In genomic region chr19:44447864-44448674, GRCh38 we compare ENCODE assay signal across 8 cellular contexts. TPM values are rescaled to one million over a fixed set of nuclear protein-coding genes. Genes with fewer than 3 reads are reported as not detected.
DNase-seq lines count a peak whose midpoint lies in the region; ATAC-seq and TF ChIP-seq lines count a peak whose summit lies in the region.

Gene ZNF229, minus strand, starts transcription at chr19:44448472. Its CDS starts 5,625 bp downstream, at chr19:44442847.

- TF ChIP-seq EP300 in esophagus muscularis mucosa (IDR thresholded peaks at IDR 0.05): no peak

- H3K27ac Mint-ChIP-seq in activated T-cell treated with anti-CD3 and anti-CD28 coated beads, Interleukin-2, amount 50 U/mL, for 24 hours: peak within 1 kb of the TSS; percentile 31

- H3K4me1 Mint-ChIP-seq in activated T-cell treated with anti-CD3 and anti-CD28 coated beads, Interleukin-2, amount 50 U/mL, for 24 hours (ENCODE audit: low read depth): peaks cover 11% of the 10 kb centered on the region

- peaks cover 0 to 79% (median 47%) of the 10 kb centered on the region in 4 donors for H3K9me3 ChIP-seq in esophagus muscularis mucosa

- no peak for TF ChIP-seq CTCF in GM13976 (IDR thresholded peaks at IDR 0.05; ENCODE audit: borderline replicate concordance, control extremely low read depth, extremely low read depth, insufficient read depth, missing control alignments)
- peak in 1 of 3 experiments; percentile 10 for TF ChIP-seq CTCF in esophagus muscularis mucosa (IDR thresholded peaks at IDR 0.05)

- peaks cover 8 to 17% (median 12%) of the 10 kb centered on the region in 4 donors for H3K4me1 ChIP-seq in esophagus muscularis mucosa

- H3K4me3 ChIP-seq in esophagus muscularis mucosa: peak within 1 kb of the TSS; percentile 57 to 68 (median 67)

- H3K36me3 Mint-ChIP-seq in activated T-cell treated with anti-CD3 and anti-CD28 coated beads, Interleukin-2, amount 50 U/mL, for 24 hours (ENCODE audit: low read depth): peaks cover 80% of the 10 kb centered on the region

- peak within 1 kb of the TSS in 2 of 4 donors; percentile 43 to 62 for H3K27ac ChIP-seq in esophagus muscularis mucosa (replicated peaks in 1 of 4)

- ATAC-seq in GM18907 (IDR thresholded peaks at IDR 0.05; ENCODE audit: unreplicated experiment) (no peak), HG03175 (IDR thresholded peaks at IDR 0.05; ENCODE audit: unreplicated experiment) (no peak)

- peak within 1 kb of the TSS; percentile 79 for H3K4me3 Mint-ChIP-seq in activated T-cell treated with anti-CD3 and anti-CD28 coated beads, Interleukin-2, amount 50 U/mL, for 24 hours

- peaks cover 0 to 7% (median 0%) of the 10 kb centered on the region in 4 donors for H3K27me3 ChIP-seq in esophagus muscularis mucosa

- in situ Hi-C loops in GM13976 (cut with MboI; ENCODE audit: low sequenced_read_pairs, unreplicated experiment): no loop called here

- H3K36me3 ChIP-seq in esophagus muscularis mucosa: peaks cover 16 to 36% (median 27%) of the 10 kb centered on the region in 4 donors

- DNase-seq in GM13976 (ENCODE audit: low spot score) (peak; percentile 51), NCI-H748 treated with DMSO at 0.1 percent for 48 hours (lab: John Stamatoyannopoulos, UW) (peak; percentile 94), esophagus muscularis mucosa (ENCODE audit: extremely low spot score) (peak; percentile 93), mucosa of gallbladder (ENCODE audit: low spot score) (peak; percentile 92)
- peak; percentile 75 for DNase-seq in activated T-cell treated with anti-CD3 and anti-CD28 coated beads, Interleukin-2, amount 50 U/mL, for 24 hours
- peak; percentile 61 to 64 for DNase-seq in stimulated activated CD8-positive, alpha-beta memory T cell treated with anti-CD3 and anti-CD28 coated beads, Interleukin-15, amount 100 ng/mL, for 48 hours (ENCODE audit: low read depth in 2 of 2)

- TF ChIP-seq POLR2A in esophagus muscularis mucosa (IDR thresholded peaks at IDR 0.05; ENCODE audit: low read depth): no peak

- peaks cover 4% of the 10 kb centered on the region for H3K27me3 Mint-ChIP-seq in activated T-cell treated with anti-CD3 and anti-CD28 coated beads, Interleukin-2, amount 50 U/mL, for 24 hours

- peaks cover 82% of the 10 kb centered on the region for H3K9me3 Mint-ChIP-seq in activated T-cell treated with anti-CD3 and anti-CD28 coated beads, Interleukin-2, amount 50 U/mL, for 24 hours

- WGBS in esophagus muscularis mucosa: 2% methylated on average over 44 of the region's 45 CpGs

- intact Hi-C loops in esophagus muscularis mucosa (cut with DNase I): no loop called here

RNA-seq across cellular contexts. Expression of gene ZNF229, which starts in this region (rescaled TPM):
- total RNA-seq in esophagus muscularis mucosa: 1 to 10 TPM; 4.1 to 7.2 (median 5.2) TPM
- 7.3 TPM for total RNA-seq in mucosa of gallbladder
